In the genomic region with DNA sequence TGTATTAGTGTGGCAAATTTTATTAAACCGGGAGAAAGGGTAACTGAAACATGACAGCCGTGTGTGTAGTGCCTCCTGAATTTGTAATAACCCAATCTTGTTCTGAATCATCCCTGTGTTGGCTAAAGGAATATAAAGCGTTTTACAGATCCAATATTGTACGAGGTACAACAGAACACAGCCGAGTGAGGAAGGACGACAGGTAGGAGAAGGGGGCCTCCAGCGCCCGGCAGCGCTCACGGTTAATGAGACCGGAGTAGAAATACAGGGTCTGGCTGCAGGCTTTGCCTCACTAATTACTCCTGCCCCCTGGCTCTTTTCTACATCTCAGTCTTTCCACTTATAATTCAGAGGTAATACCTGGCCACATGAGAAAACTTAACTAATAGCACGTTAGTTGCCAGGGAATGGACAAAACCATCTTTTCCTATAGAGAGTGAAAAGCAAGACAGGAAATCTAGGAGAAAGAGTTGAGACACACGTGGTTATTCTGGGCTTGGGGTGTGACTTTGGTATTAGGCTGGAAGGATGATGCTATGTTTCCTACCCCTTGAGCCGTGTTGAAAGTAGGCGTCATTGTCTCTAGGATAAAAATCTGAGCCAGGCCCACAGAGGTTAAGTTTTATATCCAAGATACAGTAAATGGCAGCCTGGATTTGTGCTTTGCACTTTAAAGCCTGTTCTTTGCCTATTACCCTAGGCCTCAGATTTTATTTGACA, we compare ENCODE assay signal across 10 cellular contexts. TPM values are rescaled to one million over a fixed set of nuclear protein-coding genes. Genes with fewer than 3 reads are reported as not detected.
DNase-seq lines count a peak whose midpoint lies in the region; ATAC-seq, FAIRE-seq and TF ChIP-seq lines count a peak whose summit lies in the region.
"Had no signal": no experiment of that assay in that cellular context is flagged by ENCODE, and none has a peak within 500 bp of the region (broad histone marks: within the 10 kb centered on the region; RNA-seq: fewer than 3 reads in every experiment).

No MANE protein-coding gene starts in this region.

- H4K20me1 ChIP-seq in SK-N-SH (ENCODE audit: insufficient read depth) (no peaks in the 10 kb centered on the region), astrocyte (ENCODE audit: insufficient read depth, low read length) (no peaks in the 10 kb centered on the region)

- H2AFZ ChIP-seq in SK-N-SH (ENCODE audit: low read depth) = peak overlapping the region; percentile 68
- H2AFZ ChIP-seq in astrocyte (ENCODE audit: low read depth, low read length) = peak overlapping the region; percentile 72

- no peak for TF ChIP-seq POLR2A in H54 (IDR thresholded peaks at IDR 0.05; ENCODE audit: low read depth, low read length)

- no peak; the same call in 2 of the 3 replicates for ATAC-seq in SK-N-SH treated with all-trans-retinoic acid at 6 μM for 48 hours

- FAIRE-seq in astrocyte (lab: Jason Lieb, UNC) (no peak), H54 (lab: Jason Lieb, UNC) (no peak)
- FAIRE-seq: A204.1 had no signal

- H3K4me3 ChIP-seq in SK-N-SH (ENCODE audit: low read depth in 2 of 2, low read length in 1 of 2) (no peak overlapping the region), astrocyte (ENCODE audit: insufficient read depth, low read depth, low read length) (no peak overlapping the region)

- no peak overlapping the region for H3K27ac ChIP-seq in SK-N-SH (ENCODE audit: low read depth in 2 of 2, low read length in 1 of 2)
- peak overlapping the region; percentile 60 for H3K27ac ChIP-seq in astrocyte (ENCODE audit: low read depth, low read length)
- H3K27ac ChIP-seq in layer of hippocampus (ENCODE audit: low read depth, low read length) = peak overlapping the region; percentile 76
- H3K27ac ChIP-seq in substantia nigra (ENCODE audit: low read depth, low read length, poor library complexity, severe bottlenecking) = peak overlapping the region; percentile 90
- H3K27ac ChIP-seq: ovary had no signal

- no peak for TF ChIP-seq EP300 in SK-N-SH (IDR thresholded peaks at IDR 0.05; ENCODE audit: borderline replicate concordance in 1 of 2, low read depth in 1 of 2, low read length in 1 of 2)

- H3F3A ChIP-seq in SK-N-SH (replicated peaks; ENCODE audit: insufficient read depth) = no peaks in the 10 kb centered on the region

- peak overlapping the region; percentile 71 for H3K4me3 Mint-ChIP-seq in astrocyte (ENCODE audit: unreplicated experiment)

- POLR2A ChIA-PET in SK-N-SH (lab: Yijun Ruan, JAX) = no interaction called here

- H3K9ac ChIP-seq in SK-N-SH (no peak overlapping the region), astrocyte (ENCODE audit: low read length) (peak overlapping the region; percentile 51)

- TF ChIP-seq CTCF in SK-N-SH (IDR thresholded peaks at IDR 0.05) = no peak
- no peak for TF ChIP-seq CTCF in astrocyte (IDR thresholded peaks at IDR 0.05; ENCODE audit: insufficient read depth, low read depth, low read length)

- CTCF ChIA-PET in SK-N-SH (lab: Yijun Ruan, JAX) = interaction anchor here (1.7 kb wide), 1 partner anchor 119 kb away, joined by 5 read pairs; no protein-coding TSS in a partner anchor

- 92% methylated on average over 15 of the region's 15 CpGs for WGBS in SK-N-SH (ENCODE audit: low lambda C conversion rate)

- H3K9me3 Mint-ChIP-seq in astrocyte (ENCODE audit: unreplicated experiment) = no peaks in the 10 kb centered on the region

- H3K36me3 ChIP-seq in SK-N-SH (replicated peaks in 1 of 2; ENCODE audit: control insufficient read depth in 1 of 2, insufficient read depth in 2 of 2, low read length in 1 of 2) (no peaks in the 10 kb centered on the region), astrocyte (ENCODE audit: insufficient read depth, low read length) (no peaks in the 10 kb centered on the region)
- H3K36me3 ChIP-seq: ovary had no signal

- H3K9me2 ChIP-seq in SK-N-SH = no peaks in the 10 kb centered on the region

- no peak for DNase-seq in SK-N-SH
- DNase-seq in astrocyte (ENCODE audit: low read depth) = peak; percentile 52
- DNase-seq in substantia nigra (lab: John Stamatoyannopoulos, UW) = no peak
- no peak for DNase-seq in activated CD4-positive, alpha-beta T cell treated with anti-CD3 and anti-CD28 coated beads for 4 hours
- DNase-seq in activated CD4-positive, CD25-positive, alpha-beta regulatory T cell treated with anti-CD3 and anti-CD28 coated beads, Interleukin-2, amount 50 U/mL, for 72 hours = no peak
- no peak for DNase-seq in H54 (ENCODE audit: insufficient read length, low spot score)

- TF ChIP-seq RAD21 in SK-N-SH (IDR thresholded peaks at IDR 0.05; ENCODE audit: low read length) = no peak

- H3K4me1 Mint-ChIP-seq in astrocyte (ENCODE audit: low read depth, unreplicated experiment) = peaks cover 24% of the 10 kb centered on the region

- H3K27me3 ChIP-seq in SK-N-SH (ENCODE audit: insufficient read depth) (no peaks in the 10 kb centered on the region), astrocyte (ENCODE audit: insufficient read depth, low read length) (no peaks in the 10 kb centered on the region), layer of hippocampus (ENCODE audit: control insufficient read depth, insufficient read depth, low read length) (no peaks in the 10 kb centered on the region)
- H3K27me3 ChIP-seq: ovary had no signal

- no peaks in the 10 kb centered on the region for H3K27me3 Mint-ChIP-seq in astrocyte (ENCODE audit: low read depth, unreplicated experiment)

- no peaks in the 10 kb centered on the region for H3K36me3 Mint-ChIP-seq in astrocyte (ENCODE audit: low read depth, unreplicated experiment)

- H3K79me2 ChIP-seq in SK-N-SH (ENCODE audit: insufficient read depth) (no peaks in the 10 kb centered on the region), astrocyte (ENCODE audit: insufficient read depth, low read length) (no peaks in the 10 kb centered on the region)

- no peaks in the 10 kb centered on the region for H3K4me1 ChIP-seq in SK-N-SH (ENCODE audit: control insufficient read depth in 1 of 2, insufficient read depth in 2 of 2, low read depth in 1 of 2, low read length in 1 of 2)
- peaks cover 24% of the 10 kb centered on the region for H3K4me1 ChIP-seq in astrocyte (ENCODE audit: insufficient read depth, low read length)

- H3K27ac Mint-ChIP-seq in astrocyte (ENCODE audit: unreplicated experiment) = peak overlapping the region; percentile 91

- H3K4me2 ChIP-seq in SK-N-SH = no peak overlapping the region; the same call in 1 of the 2 replicates
- peak overlapping the region; percentile 85 for H3K4me2 ChIP-seq in astrocyte (ENCODE audit: low read length)

- H3K9me3 ChIP-seq in SK-N-SH (no peaks in the 10 kb centered on the region), astrocyte (ENCODE audit: insufficient read depth, low read depth, low read length) (no peaks in the 10 kb centered on the region)
- H3K9me3 ChIP-seq: ovary had no signal

TF ChIP-seq in SK-N-SH, 30 proteins besides CTCF, POLR2A, EP300 and RAD21 (continues in another document):
- no peak for TF ChIP-seq ZBTB33 (IDR thresholded peaks at IDR 0.05; ENCODE audit: borderline replicate concordance, low read depth)
- TF ChIP-seq, protein P1, sequence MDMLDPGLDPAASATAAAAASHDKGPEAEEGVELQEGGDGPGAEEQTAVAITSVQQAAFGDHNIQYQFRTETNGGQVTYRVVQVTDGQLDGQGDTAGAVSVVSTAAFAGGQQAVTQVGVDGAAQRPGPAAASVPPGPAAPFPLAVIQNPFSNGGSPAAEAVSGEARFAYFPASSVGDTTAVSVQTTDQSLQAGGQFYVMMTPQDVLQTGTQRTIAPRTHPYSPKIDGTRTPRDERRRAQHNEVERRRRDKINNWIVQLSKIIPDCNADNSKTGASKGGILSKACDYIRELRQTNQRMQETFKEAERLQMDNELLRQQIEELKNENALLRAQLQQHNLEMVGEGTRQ (IDR thresholded peaks at IDR 0.05; ENCODE audit: borderline replicate concordance, low read depth, low read length) = no peak

TF ChIP-seq in SK-N-SH treated with all-trans-retinoic acid at 6 μM for 48 hours, 23 proteins besides CTCF, POLR2A, EP300 and RAD21:
- no peak for TF ChIP-seq TOX (CRISPR knock-in tag; IDR thresholded peaks at IDR 0.05; ENCODE audit: borderline replicate concordance)
- no peak for TF ChIP-seq ZFP30 (CRISPR knock-in tag; IDR thresholded peaks at IDR 0.05)
- no peak for TF ChIP-seq SNAI2 (CRISPR knock-in tag; IDR thresholded peaks at IDR 0.05)
- TF ChIP-seq OSR1 (CRISPR knock-in tag; IDR thresholded peaks at IDR 0.05) = no peak
- TF ChIP-seq PPARA (CRISPR knock-in tag; IDR thresholded peaks at IDR 0.05; ENCODE audit: borderline replicate concordance) = no peak
- no peak for TF ChIP-seq GLIS3 (CRISPR knock-in tag; IDR thresholded peaks at IDR 0.05)
- TF ChIP-seq TCF4 (CRISPR knock-in tag; IDR thresholded peaks at IDR 0.05; ENCODE audit: borderline replicate concordance) = no peak
- no peak for TF ChIP-seq ARNTL (CRISPR knock-in tag; IDR thresholded peaks at IDR 0.05; ENCODE audit: borderline replicate concordance, low read depth)
- TF ChIP-seq, protein P2, sequence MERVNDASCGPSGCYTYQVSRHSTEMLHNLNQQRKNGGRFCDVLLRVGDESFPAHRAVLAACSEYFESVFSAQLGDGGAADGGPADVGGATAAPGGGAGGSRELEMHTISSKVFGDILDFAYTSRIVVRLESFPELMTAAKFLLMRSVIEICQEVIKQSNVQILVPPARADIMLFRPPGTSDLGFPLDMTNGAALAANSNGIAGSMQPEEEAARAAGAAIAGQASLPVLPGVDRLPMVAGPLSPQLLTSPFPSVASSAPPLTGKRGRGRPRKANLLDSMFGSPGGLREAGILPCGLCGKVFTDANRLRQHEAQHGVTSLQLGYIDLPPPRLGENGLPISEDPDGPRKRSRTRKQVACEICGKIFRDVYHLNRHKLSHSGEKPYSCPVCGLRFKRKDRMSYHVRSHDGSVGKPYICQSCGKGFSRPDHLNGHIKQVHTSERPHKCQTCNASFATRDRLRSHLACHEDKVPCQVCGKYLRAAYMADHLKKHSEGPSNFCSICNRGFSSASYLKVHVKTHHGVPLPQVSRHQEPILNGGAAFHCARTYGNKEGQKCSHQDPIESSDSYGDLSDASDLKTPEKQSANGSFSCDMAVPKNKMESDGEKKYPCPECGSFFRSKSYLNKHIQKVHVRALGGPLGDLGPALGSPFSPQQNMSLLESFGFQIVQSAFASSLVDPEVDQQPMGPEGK (CRISPR knock-in tag; IDR thresholded peaks at IDR 0.05; ENCODE audit: borderline replicate concordance) = no peak

RNA-seq across cellular contexts. Expression of gene GRIK4, which starts 54.0 kb away (rescaled TPM):
- polyA plus RNA-seq in SK-N-SH (2012; rRNA removed) = 0.02 and 0.03 TPM in 2 replicates
- 0.01 and 0.04 TPM in 2 replicates for polyA plus RNA-seq in SK-N-SH (2012; cell fraction: cytosol; rRNA removed)
- polyA plus RNA-seq in SK-N-SH (2012; cell fraction: nucleus; rRNA removed) = 0.04 TPM in 2 replicates
- 2.2 and 3.9 TPM in 2 replicates for total RNA-seq in astrocyte

Comparison
In these comparisons a context has a peak if more than half of its experiments do, and no peak if none do; other contexts are left out.
1. H3K27ac ChIP-seq: peak in astrocyte (single experiment), layer of hippocampus (single experiment) and substantia nigra (single experiment); none in SK-N-SH (0 of 2).